ENCODE assay signal across 2 cellular contexts in the genomic region with DNA sequence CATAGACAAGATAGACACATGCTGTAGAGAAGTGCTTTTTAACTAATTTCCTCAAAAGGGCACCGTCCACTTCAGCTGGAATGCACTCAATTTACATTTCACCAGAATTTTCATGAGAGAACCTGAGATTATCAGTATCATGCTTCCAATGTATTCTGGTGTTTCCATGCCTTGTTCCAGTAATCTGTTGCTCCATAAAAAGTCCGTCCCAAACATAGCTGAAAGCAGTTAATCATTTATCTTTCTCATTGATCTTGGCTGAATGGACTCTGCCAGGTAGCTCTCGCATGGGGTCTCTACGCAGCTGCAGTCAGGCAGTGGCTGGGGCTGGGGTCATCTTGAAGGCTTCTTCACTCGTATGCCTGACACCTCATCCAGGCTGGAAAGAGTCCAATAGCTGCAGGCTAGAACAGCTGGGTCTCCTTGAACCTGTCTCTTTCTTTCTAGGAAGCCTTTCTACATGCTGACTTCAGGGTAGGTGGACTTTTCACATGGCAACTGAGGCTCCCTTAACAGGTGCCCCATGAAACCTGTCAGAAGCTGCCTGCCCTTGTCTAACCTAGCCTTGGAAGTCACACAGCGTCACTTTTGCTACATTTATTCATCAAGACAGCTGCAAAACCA.
TF ChIP-seq lines count a peak whose summit lies in the region.

No MANE protein-coding gene starts in this region.

TF ChIP-seq in H1, 55 proteins besides CTCF, POLR2A, EP300 and RAD21:
- TF ChIP-seq CEBPB (IDR thresholded peaks at IDR 0.05; ENCODE audit: low read depth, low read length) (no peak), HDAC6 (IDR thresholded peaks at IDR 0.05; ENCODE audit: low read depth, low read length) (no peak), SP4 (IDR thresholded peaks at IDR 0.05; ENCODE audit: low read length) (no peak), POU5F1 (IDR thresholded peaks at IDR 0.05; ENCODE audit: low read depth, low read length) (no peak), CHD1 (IDR thresholded peaks at IDR 0.05; ENCODE audit: low read depth, low read length) (no peak), PHF8 (conservative IDR thresholded peaks at IDR 0.05; ENCODE audit: low read depth, low read length) (no peak), RXRA (IDR thresholded peaks at IDR 0.05; ENCODE audit: insufficient read depth, low read depth, low read length) (no peak)
- TF ChIP-seq, protein P1, sequence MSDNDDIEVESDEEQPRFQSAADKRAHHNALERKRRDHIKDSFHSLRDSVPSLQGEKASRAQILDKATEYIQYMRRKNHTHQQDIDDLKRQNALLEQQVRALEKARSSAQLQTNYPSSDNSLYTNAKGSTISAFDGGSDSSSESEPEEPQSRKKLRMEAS (IDR thresholded peaks at IDR 0.05) = no peak
- TF ChIP-seq, protein P2, sequence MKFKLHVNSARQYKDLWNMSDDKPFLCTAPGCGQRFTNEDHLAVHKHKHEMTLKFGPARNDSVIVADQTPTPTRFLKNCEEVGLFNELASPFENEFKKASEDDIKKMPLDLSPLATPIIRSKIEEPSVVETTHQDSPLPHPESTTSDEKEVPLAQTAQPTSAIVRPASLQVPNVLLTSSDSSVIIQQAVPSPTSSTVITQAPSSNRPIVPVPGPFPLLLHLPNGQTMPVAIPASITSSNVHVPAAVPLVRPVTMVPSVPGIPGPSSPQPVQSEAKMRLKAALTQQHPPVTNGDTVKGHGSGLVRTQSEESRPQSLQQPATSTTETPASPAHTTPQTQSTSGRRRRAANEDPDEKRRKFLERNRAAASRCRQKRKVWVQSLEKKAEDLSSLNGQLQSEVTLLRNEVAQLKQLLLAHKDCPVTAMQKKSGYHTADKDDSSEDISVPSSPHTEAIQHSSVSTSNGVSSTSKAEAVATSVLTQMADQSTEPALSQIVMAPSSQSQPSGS (IDR thresholded peaks at IDR 0.05; ENCODE audit: low read length) = no peak
- TF ChIP-seq, protein P3, sequence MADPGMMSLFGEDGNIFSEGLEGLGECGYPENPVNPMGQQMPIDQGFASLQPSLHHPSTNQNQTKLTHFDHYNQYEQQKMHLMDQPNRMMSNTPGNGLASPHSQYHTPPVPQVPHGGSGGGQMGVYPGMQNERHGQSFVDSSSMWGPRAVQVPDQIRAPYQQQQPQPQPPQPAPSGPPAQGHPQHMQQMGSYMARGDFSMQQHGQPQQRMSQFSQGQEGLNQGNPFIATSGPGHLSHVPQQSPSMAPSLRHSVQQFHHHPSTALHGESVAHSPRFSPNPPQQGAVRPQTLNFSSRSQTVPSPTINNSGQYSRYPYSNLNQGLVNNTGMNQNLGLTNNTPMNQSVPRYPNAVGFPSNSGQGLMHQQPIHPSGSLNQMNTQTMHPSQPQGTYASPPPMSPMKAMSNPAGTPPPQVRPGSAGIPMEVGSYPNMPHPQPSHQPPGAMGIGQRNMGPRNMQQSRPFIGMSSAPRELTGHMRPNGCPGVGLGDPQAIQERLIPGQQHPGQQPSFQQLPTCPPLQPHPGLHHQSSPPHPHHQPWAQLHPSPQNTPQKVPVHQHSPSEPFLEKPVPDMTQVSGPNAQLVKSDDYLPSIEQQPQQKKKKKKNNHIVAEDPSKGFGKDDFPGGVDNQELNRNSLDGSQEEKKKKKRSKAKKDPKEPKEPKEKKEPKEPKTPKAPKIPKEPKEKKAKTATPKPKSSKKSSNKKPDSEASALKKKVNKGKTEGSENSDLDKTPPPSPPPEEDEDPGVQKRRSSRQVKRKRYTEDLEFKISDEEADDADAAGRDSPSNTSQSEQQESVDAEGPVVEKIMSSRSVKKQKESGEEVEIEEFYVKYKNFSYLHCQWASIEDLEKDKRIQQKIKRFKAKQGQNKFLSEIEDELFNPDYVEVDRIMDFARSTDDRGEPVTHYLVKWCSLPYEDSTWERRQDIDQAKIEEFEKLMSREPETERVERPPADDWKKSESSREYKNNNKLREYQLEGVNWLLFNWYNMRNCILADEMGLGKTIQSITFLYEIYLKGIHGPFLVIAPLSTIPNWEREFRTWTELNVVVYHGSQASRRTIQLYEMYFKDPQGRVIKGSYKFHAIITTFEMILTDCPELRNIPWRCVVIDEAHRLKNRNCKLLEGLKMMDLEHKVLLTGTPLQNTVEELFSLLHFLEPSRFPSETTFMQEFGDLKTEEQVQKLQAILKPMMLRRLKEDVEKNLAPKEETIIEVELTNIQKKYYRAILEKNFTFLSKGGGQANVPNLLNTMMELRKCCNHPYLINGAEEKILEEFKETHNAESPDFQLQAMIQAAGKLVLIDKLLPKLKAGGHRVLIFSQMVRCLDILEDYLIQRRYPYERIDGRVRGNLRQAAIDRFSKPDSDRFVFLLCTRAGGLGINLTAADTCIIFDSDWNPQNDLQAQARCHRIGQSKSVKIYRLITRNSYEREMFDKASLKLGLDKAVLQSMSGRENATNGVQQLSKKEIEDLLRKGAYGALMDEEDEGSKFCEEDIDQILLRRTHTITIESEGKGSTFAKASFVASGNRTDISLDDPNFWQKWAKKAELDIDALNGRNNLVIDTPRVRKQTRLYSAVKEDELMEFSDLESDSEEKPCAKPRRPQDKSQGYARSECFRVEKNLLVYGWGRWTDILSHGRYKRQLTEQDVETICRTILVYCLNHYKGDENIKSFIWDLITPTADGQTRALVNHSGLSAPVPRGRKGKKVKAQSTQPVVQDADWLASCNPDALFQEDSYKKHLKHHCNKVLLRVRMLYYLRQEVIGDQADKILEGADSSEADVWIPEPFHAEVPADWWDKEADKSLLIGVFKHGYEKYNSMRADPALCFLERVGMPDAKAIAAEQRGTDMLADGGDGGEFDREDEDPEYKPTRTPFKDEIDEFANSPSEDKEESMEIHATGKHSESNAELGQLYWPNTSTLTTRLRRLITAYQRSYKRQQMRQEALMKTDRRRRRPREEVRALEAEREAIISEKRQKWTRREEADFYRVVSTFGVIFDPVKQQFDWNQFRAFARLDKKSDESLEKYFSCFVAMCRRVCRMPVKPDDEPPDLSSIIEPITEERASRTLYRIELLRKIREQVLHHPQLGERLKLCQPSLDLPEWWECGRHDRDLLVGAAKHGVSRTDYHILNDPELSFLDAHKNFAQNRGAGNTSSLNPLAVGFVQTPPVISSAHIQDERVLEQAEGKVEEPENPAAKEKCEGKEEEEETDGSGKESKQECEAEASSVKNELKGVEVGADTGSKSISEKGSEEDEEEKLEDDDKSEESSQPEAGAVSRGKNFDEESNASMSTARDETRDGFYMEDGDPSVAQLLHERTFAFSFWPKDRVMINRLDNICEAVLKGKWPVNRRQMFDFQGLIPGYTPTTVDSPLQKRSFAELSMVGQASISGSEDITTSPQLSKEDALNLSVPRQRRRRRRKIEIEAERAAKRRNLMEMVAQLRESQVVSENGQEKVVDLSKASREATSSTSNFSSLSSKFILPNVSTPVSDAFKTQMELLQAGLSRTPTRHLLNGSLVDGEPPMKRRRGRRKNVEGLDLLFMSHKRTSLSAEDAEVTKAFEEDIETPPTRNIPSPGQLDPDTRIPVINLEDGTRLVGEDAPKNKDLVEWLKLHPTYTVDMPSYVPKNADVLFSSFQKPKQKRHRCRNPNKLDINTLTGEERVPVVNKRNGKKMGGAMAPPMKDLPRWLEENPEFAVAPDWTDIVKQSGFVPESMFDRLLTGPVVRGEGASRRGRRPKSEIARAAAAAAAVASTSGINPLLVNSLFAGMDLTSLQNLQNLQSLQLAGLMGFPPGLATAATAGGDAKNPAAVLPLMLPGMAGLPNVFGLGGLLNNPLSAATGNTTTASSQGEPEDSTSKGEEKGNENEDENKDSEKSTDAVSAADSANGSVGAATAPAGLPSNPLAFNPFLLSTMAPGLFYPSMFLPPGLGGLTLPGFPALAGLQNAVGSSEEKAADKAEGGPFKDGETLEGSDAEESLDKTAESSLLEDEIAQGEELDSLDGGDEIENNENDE (IDR thresholded peaks at IDR 0.05; ENCODE audit: insufficient replicate concordance, low read length) = no peak

TF ChIP-seq in liver, 16 proteins besides CTCF, POLR2A, EP300 and RAD21:
- TF ChIP-seq TAF1 (conservative IDR thresholded peaks at IDR 0.05) (no peak), HNF4A (conservative IDR thresholded peaks at IDR 0.05) (peak; percentile 61 to 71), NR2F2 (IDR thresholded peaks at IDR 0.05) (no peak), YY1 (IDR thresholded peaks at IDR 0.05) (peak; percentile 92), SP1 (IDR thresholded peaks at IDR 0.05) (peak; percentile 79), EGR1 (IDR thresholded peaks at IDR 0.05; ENCODE audit: low read depth in 2 of 2) (peak in 1 of 2 donors; percentile 60), FOXA1 (IDR thresholded peaks at IDR 0.05) (no peak), GABPA (IDR thresholded peaks at IDR 0.05 in 1 of 2, conservative IDR thresholded peaks at IDR 0.05 in 1 of 2) (peak in 1 of 2 donors; percentile 49), RXRA (IDR thresholded peaks at IDR 0.05) (peak; percentile 58 to 69), FOXA2 (IDR thresholded peaks at IDR 0.05) (peak; percentile 22), HNF4G (IDR thresholded peaks at IDR 0.05) (peak; percentile 11), JUND (IDR thresholded peaks at IDR 0.05) (no peak)
- TF ChIP-seq, protein P1 (IDR thresholded peaks at IDR 0.05) = peak; percentile 77
- TF ChIP-seq, protein P4, sequence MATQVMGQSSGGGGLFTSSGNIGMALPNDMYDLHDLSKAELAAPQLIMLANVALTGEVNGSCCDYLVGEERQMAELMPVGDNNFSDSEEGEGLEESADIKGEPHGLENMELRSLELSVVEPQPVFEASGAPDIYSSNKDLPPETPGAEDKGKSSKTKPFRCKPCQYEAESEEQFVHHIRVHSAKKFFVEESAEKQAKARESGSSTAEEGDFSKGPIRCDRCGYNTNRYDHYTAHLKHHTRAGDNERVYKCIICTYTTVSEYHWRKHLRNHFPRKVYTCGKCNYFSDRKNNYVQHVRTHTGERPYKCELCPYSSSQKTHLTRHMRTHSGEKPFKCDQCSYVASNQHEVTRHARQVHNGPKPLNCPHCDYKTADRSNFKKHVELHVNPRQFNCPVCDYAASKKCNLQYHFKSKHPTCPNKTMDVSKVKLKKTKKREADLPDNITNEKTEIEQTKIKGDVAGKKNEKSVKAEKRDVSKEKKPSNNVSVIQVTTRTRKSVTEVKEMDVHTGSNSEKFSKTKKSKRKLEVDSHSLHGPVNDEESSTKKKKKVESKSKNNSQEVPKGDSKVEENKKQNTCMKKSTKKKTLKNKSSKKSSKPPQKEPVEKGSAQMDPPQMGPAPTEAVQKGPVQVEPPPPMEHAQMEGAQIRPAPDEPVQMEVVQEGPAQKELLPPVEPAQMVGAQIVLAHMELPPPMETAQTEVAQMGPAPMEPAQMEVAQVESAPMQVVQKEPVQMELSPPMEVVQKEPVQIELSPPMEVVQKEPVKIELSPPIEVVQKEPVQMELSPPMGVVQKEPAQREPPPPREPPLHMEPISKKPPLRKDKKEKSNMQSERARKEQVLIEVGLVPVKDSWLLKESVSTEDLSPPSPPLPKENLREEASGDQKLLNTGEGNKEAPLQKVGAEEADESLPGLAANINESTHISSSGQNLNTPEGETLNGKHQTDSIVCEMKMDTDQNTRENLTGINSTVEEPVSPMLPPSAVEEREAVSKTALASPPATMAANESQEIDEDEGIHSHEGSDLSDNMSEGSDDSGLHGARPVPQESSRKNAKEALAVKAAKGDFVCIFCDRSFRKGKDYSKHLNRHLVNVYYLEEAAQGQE (IDR thresholded peaks at IDR 0.05) = peak; percentile 49
- TF ChIP-seq, protein P5, sequence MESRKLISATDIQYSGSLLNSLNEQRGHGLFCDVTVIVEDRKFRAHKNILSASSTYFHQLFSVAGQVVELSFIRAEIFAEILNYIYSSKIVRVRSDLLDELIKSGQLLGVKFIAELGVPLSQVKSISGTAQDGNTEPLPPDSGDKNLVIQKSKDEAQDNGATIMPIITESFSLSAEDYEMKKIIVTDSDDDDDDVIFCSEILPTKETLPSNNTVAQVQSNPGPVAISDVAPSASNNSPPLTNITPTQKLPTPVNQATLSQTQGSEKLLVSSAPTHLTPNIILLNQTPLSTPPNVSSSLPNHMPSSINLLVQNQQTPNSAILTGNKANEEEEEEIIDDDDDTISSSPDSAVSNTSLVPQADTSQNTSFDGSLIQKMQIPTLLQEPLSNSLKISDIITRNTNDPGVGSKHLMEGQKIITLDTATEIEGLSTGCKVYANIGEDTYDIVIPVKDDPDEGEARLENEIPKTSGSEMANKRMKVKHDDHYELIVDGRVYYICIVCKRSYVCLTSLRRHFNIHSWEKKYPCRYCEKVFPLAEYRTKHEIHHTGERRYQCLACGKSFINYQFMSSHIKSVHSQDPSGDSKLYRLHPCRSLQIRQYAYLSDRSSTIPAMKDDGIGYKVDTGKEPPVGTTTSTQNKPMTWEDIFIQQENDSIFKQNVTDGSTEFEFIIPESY (IDR thresholded peaks at IDR 0.05) = peak; percentile 66
- TF ChIP-seq, protein P6, sequence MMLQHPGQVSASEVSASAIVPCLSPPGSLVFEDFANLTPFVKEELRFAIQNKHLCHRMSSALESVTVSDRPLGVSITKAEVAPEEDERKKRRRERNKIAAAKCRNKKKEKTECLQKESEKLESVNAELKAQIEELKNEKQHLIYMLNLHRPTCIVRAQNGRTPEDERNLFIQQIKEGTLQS (IDR thresholded peaks at IDR 0.05) = peak; percentile 16
